15 cellular contexts compared by ENCODE assay signal in the genomic region with DNA sequence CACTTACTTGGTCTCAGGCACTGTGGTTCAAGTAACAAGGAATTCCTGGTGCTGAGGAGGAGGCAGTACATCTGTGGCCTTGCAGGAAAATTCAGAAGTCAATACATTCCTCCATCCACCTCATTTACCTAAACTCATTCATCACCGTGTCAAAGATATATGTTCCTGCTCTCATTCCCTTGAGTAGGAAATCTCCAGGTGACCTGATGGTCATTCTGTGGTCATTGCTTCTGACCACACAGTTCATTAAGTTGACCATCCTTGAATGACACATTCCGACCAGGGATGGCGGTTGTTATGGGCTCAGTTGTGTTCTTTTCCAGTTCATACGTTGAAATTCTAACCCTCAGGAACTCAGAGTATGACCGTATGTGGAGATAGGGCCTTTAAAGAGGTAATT. TPM values are rescaled to one million over a fixed set of nuclear protein-coding genes. Genes with fewer than 3 reads are reported as not detected.
DNase-seq lines count a peak whose midpoint lies in the region; ATAC-seq and TF ChIP-seq lines count a peak whose summit lies in the region.
"Had no signal": no experiment of that assay in that cellular context is flagged by ENCODE, and none has a peak within 500 bp of the region (broad histone marks: within the 10 kb centered on the region; RNA-seq: fewer than 3 reads in every experiment).

No MANE protein-coding gene starts in this region.

- POLR2A ChIA-PET in activated CD4-positive, alpha-beta T cell treated with anti-CD3 and anti-CD28 coated beads, Interleukin-2, amount 10 ng/mL, durations not matched to agents 7 days and 5 days (lab: Charles Lee): no interaction called here

- H3K9me3 ChIP-seq in OCI-LY1 (ENCODE audit: low read length) (no peaks in the 10 kb centered on the region), neutrophil (no peaks in the 10 kb centered on the region)
- H3K9me3 ChIP-seq: right lobe of liver, vagina had no signal

- H3K4me3 Mint-ChIP-seq in activated CD4-positive, alpha-beta T cell treated with anti-CD3 and anti-CD28 coated beads, Interleukin-2, amount 10 ng/mL, durations not matched to agents 7 days and 5 days: peak overlapping the region; percentile 68
- H3K4me3 Mint-ChIP-seq: endodermal cell had no signal

- no peaks in the 10 kb centered on the region for H3K27me3 ChIP-seq in OCI-LY1 (ENCODE audit: insufficient read depth, low read length)
- no peaks in the 10 kb centered on the region for H3K27me3 ChIP-seq in neutrophil
- H3K27me3 ChIP-seq: right lobe of liver, vagina had no signal

- peaks cover 50% of the 10 kb centered on the region for H3K4me1 Mint-ChIP-seq in activated CD4-positive, alpha-beta T cell treated with anti-CD3 and anti-CD28 coated beads, Interleukin-2, amount 10 ng/mL, durations not matched to agents 7 days and 5 days

- TF ChIP-seq CTCF in OCI-LY1 (IDR thresholded peaks at IDR 0.05; ENCODE audit: low read length) (no peak), neutrophil (IDR thresholded peaks at IDR 0.05) (no peak)

- CTCF ChIA-PET in activated CD4-positive, alpha-beta T cell treated with anti-CD3 and anti-CD28 coated beads, Interleukin-2, amount 10 ng/mL, durations not matched to agents 7 days and 5 days (lab: Charles Lee): no interaction called here

- H3K4me3 ChIP-seq in OCI-LY1 (ENCODE audit: low read depth, low read length, poor library complexity, severe bottlenecking): peak overlapping the region; percentile 88
- no peak overlapping the region for H3K4me3 ChIP-seq in neutrophil (ENCODE audit: low read depth in 1 of 2, low read length in 1 of 2)
- H3K4me3 ChIP-seq: cardiac muscle cell, right lobe of liver, vagina had no signal

- H3K9ac ChIP-seq in OCI-LY1 (ENCODE audit: low read length): peak overlapping the region; percentile 98

- H3K36me3 ChIP-seq in OCI-LY1 (ENCODE audit: insufficient read depth, low read length): peaks cover 60% of the 10 kb centered on the region
- no peaks in the 10 kb centered on the region for H3K36me3 ChIP-seq in neutrophil
- H3K36me3 ChIP-seq: cardiac muscle cell, right lobe of liver, vagina had no signal

- H3K27ac ChIP-seq in OCI-LY1 (ENCODE audit: low read depth, low read length, poor library complexity, severe bottlenecking) (peak overlapping the region; percentile 99), neutrophil (peak overlapping the region; percentile 95)
- H3K27ac ChIP-seq: cardiac muscle cell, right lobe of liver, vagina had no signal

- peak overlapping the region; percentile 33 for H3K27ac Mint-ChIP-seq in activated CD4-positive, alpha-beta T cell treated with anti-CD3 and anti-CD28 coated beads, Interleukin-2, amount 10 ng/mL, durations not matched to agents 7 days and 5 days
- H3K27ac Mint-ChIP-seq: endodermal cell had no signal

- H3K9me2 ChIP-seq in OCI-LY1 (ENCODE audit: low read depth, low read length): no peaks in the 10 kb centered on the region

- H3K9me3 Mint-ChIP-seq in activated CD4-positive, alpha-beta T cell treated with anti-CD3 and anti-CD28 coated beads, Interleukin-2, amount 10 ng/mL, durations not matched to agents 7 days and 5 days: no peaks in the 10 kb centered on the region
- H3K9me3 Mint-ChIP-seq: endodermal cell had no signal

- no peak for ATAC-seq in GM18870 (IDR thresholded peaks at IDR 0.05; ENCODE audit: unreplicated experiment)
- ATAC-seq: right lobe of liver had no signal

- no peak overlapping the region for H2AFZ ChIP-seq in OCI-LY1 (ENCODE audit: low read length)

- no peaks in the 10 kb centered on the region for H3K27me3 Mint-ChIP-seq in activated CD4-positive, alpha-beta T cell treated with anti-CD3 and anti-CD28 coated beads, Interleukin-2, amount 10 ng/mL, durations not matched to agents 7 days and 5 days

- H3K4me1 ChIP-seq in OCI-LY1 (ENCODE audit: insufficient read depth, low read length, severe bottlenecking) (peaks cover 51% of the 10 kb centered on the region), neutrophil (ENCODE audit: control insufficient read depth in 1 of 2, insufficient read depth in 1 of 2, low read depth in 1 of 2, low read length in 1 of 2) (peaks cover 22 to 24% of the 10 kb centered on the region in 2 experiments)
- H3K4me1 ChIP-seq: right lobe of liver had no signal

- H4K20me1 ChIP-seq in OCI-LY1 (ENCODE audit: insufficient read depth, low read length): no peaks in the 10 kb centered on the region

- H3F3A ChIP-seq in OCI-LY1 (ENCODE audit: insufficient read depth, low read length): 0 out of 2 replicates have a peak, but pooled peaks cover 11% of the 10 kb centered on the region

- H3K79me2 ChIP-seq in OCI-LY1 (ENCODE audit: insufficient read depth, low read length): peaks cover 63% of the 10 kb centered on the region

- peaks cover 40% of the 10 kb centered on the region for H3K36me3 Mint-ChIP-seq in activated CD4-positive, alpha-beta T cell treated with anti-CD3 and anti-CD28 coated beads, Interleukin-2, amount 10 ng/mL, durations not matched to agents 7 days and 5 days (ENCODE audit: low read depth)

- H3K4me2 ChIP-seq in OCI-LY1 (ENCODE audit: low read length): peak overlapping the region; percentile 90

- DNase-seq in activated CD4-positive, alpha-beta T cell treated with anti-CD3 and anti-CD28 coated beads, Interleukin-2, amount 10 ng/mL, durations not matched to agents 7 days and 5 days: no peak
- DNase-seq in activated CD4-positive, alpha-beta T cell treated with anti-CD3 and anti-CD28 coated beads for 4 hours: no peak
- DNase-seq in amniotic epithelial cell (ENCODE audit: low read depth) (peak; percentile 52), NCI-H526 treated with DMSO at 0.1 percent for 48 hours (lab: John Stamatoyannopoulos, UW) (no peak), AG08396 (ENCODE audit: low spot score) (no peak)
- DNase-seq: COR-L47; endodermal cell; NCI-H1105; right lobe of liver; stimulated activated CD4-positive, alpha-beta T cell treated with anti-CD3 and anti-CD28 coated beads, Interleukin-4, amount 100 ng/mL, for 1 hour had no signal

RNA-seq across cellular contexts. Expression of gene STK17B, which starts 2.1 kb away (rescaled TPM):
- total RNA-seq in activated CD4-positive, alpha-beta T cell treated with anti-CD3 and anti-CD28 coated beads, Interleukin-2, amount 10 ng/mL, durations not matched to agents 7 days and 5 days: 100 to 1,000 TPM; 329 to 403 TPM
